Comparison of ENCODE assay signal across 11 cellular contexts in the genomic region with DNA sequence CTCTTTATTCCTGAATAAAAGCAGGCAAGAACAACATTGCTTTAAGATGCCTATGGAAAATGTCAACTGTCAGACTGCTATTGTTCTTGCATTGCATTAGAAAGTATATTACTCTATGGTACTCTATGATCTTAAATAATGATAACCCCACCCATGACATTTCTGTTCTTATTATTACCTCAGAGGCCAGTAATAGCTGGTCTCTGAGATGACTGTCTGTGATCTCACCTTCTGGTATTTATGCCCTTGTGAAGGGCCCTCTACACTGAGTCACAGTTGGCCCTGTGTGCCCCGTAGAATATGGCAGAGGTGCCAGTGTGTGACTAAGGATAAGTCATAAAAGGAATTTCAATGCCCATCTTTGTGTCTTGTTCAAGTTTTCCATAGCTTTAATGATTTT.
DNase-seq lines count a peak whose midpoint lies in the region; ATAC-seq, FAIRE-seq and TF ChIP-seq lines count a peak whose summit lies in the region.
"Had no signal": no experiment of that assay in that cellular context is flagged by ENCODE, and none has a peak within 500 bp of the region (broad histone marks: within the 10 kb centered on the region; RNA-seq: fewer than 3 reads in every experiment).

No MANE protein-coding gene starts in this region.

- intact Hi-C loops in MCF 10A (cut with micrococcal nuclease), result no loop called here
- intact Hi-C loops in breast epithelium (cut with DNase I; ENCODE audit: low total_unique reads), result no loop called here
- intact Hi-C loops in pancreas (cut with DNase I), result no loop called here

- H3K4me3 ChIP-seq in breast epithelium (no peak overlapping the region), pancreas (no peak overlapping the region)

- FAIRE-seq in pancreas (lab: Jason Lieb, UNC), result no peak

- TF ChIP-seq POLR2A in breast epithelium (IDR thresholded peaks at IDR 0.05), result no peak

- CTCF ChIA-PET in MCF 10A (lab: Yijun Ruan, JAX), result interaction anchor here (0.6 kb wide), 1 partner anchor 1120 kb away, joined by 4 read pairs; no protein-coding TSS in a partner anchor

- no TSS peak for BruUV-seq in MCF 10A (replicated peaks; lab: Mats Ljungman, UMichigan)

- no peaks in the 10 kb centered on the region for H3K9me3 ChIP-seq in breast epithelium
- H3K9me3 ChIP-seq in pancreas, result no peaks in the 10 kb centered on the region

- H3K4me1 Mint-ChIP-seq in MCF 10A (ENCODE audit: insufficient read depth, unreplicated experiment), result peaks cover 25% of the 10 kb centered on the region

- DNase-seq in MCF 10A (ENCODE audit: unreplicated experiment), result peak; percentile 82
- DNase-seq in breast epithelium (ENCODE audit: low spot score in 2 of 2), result no peak
- DNase-seq in RKO (ENCODE audit: low spot score), result peak; percentile 67
- peak; percentile 42 for DNase-seq in fibroblast of gingiva (ENCODE audit: low read depth)
- no peak for DNase-seq in pancreas
- DNase-seq in DMS153 (lab: John Stamatoyannopoulos, UW), result no peak
- no peak for DNase-seq in NCI-H446 (lab: John Stamatoyannopoulos, UW)
- DNase-seq: Kasumi-1, NCI-H2081 treated with DMSO at 0.1 percent for 48 hours, occipital lobe had no signal

- H3K27ac Mint-ChIP-seq in MCF 10A (ENCODE audit: low read depth, unreplicated experiment), result no peak overlapping the region

- no peaks in the 10 kb centered on the region for H3K36me3 Mint-ChIP-seq in MCF 10A (ENCODE audit: insufficient read depth, unreplicated experiment)

- H3K4me3 Mint-ChIP-seq in MCF 10A (ENCODE audit: unreplicated experiment), result no peak overlapping the region

- no peak for TF ChIP-seq CTCF in MCF 10A (IDR thresholded peaks at IDR 0.05; ENCODE audit: unreplicated experiment)
- no peak for TF ChIP-seq CTCF in breast epithelium (IDR thresholded peaks at IDR 0.05)
- no peak for TF ChIP-seq CTCF in pancreas (IDR thresholded peaks at IDR 0.05)

- no peaks in the 10 kb centered on the region for H3K27me3 ChIP-seq in breast epithelium
- no peaks in the 10 kb centered on the region for H3K27me3 ChIP-seq in pancreas

- WGBS in pancreas, 2 donors, result 70 to 93% methylated on average over 1 of the region's 1 CpG

- H3K36me3 ChIP-seq in breast epithelium (no peaks in the 10 kb centered on the region), pancreas (no peaks in the 10 kb centered on the region)

- H3K27me3 Mint-ChIP-seq in MCF 10A (ENCODE audit: insufficient read depth, unreplicated experiment), result no peaks in the 10 kb centered on the region

- ATAC-seq in pancreas, result no peak
- no peak for ATAC-seq in HG03442 (IDR thresholded peaks at IDR 0.05; ENCODE audit: unreplicated experiment)

- H3K4me1 ChIP-seq in breast epithelium, result no peaks in the 10 kb centered on the region
- no peaks in the 10 kb centered on the region for H3K4me1 ChIP-seq in pancreas

- POLR2A ChIA-PET in MCF 10A (lab: Yijun Ruan, JAX), result interaction anchor here (0.5 to 1.0 kb wide), 7 partner anchors 19 to 436 kb away, joined by 3 to 7 read pairs (median 3); no protein-coding TSS in a partner anchor

- no peaks in the 10 kb centered on the region for H3K9me3 Mint-ChIP-seq in MCF 10A (ENCODE audit: unreplicated experiment)

- H3K27ac ChIP-seq in breast epithelium (no peak overlapping the region), pancreas (no peak overlapping the region)

Comparison
In these comparisons a context has a peak if more than half of its experiments do, and no peak if none do; other contexts are left out.
1. DNase-seq: peak in MCF 10A (single experiment), RKO (single experiment) and fibroblast of gingiva (single experiment); none in breast epithelium (0 of 2), pancreas (0 of 6), DMS153 (single experiment) and NCI-H446 (0 of 2).